Comparison of ENCODE assay signal across 1 cellular context in the genomic region with DNA sequence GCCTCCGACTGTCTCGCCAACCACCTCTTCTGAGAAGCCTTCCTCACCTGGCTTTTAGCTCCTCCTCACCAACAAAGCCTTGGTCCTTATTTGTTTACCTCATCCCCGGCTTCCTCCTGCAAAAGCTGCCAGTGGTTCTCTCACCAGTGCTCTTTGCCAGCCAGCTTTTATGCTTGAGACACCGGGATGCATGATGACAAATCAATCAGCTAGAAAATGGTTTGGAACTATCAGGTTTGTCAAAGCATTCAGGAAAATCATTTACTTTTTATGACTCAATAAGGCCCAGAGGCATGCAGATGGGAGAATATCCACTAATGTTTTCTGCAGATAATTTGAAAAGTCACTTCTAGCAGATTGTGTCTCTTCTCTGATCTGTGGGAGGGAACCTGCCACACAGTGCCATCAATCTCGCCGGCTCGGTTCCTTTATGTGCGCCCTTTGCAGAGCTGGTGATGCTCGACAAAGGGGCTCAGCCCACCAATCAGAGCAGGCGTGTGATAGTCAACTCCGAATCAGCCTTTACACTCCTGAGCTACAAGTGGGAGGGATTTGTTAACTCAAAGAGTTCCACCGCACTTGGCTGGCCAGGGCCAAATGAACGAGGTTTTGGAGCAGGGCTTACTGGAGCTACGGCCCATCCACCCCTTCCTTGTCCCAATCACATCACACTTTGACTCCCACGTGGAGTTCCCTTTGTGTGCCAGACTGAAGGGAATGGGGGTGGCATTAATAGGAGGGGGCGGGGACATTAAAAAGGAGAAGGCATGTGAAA.
TF ChIP-seq lines count a peak whose summit lies in the region.

No MANE protein-coding gene starts in this region.

TF ChIP-seq in GM23338, 12 proteins besides CTCF, POLR2A, EP300 and RAD21 (continued from another document):
- TF ChIP-seq, protein P1, sequence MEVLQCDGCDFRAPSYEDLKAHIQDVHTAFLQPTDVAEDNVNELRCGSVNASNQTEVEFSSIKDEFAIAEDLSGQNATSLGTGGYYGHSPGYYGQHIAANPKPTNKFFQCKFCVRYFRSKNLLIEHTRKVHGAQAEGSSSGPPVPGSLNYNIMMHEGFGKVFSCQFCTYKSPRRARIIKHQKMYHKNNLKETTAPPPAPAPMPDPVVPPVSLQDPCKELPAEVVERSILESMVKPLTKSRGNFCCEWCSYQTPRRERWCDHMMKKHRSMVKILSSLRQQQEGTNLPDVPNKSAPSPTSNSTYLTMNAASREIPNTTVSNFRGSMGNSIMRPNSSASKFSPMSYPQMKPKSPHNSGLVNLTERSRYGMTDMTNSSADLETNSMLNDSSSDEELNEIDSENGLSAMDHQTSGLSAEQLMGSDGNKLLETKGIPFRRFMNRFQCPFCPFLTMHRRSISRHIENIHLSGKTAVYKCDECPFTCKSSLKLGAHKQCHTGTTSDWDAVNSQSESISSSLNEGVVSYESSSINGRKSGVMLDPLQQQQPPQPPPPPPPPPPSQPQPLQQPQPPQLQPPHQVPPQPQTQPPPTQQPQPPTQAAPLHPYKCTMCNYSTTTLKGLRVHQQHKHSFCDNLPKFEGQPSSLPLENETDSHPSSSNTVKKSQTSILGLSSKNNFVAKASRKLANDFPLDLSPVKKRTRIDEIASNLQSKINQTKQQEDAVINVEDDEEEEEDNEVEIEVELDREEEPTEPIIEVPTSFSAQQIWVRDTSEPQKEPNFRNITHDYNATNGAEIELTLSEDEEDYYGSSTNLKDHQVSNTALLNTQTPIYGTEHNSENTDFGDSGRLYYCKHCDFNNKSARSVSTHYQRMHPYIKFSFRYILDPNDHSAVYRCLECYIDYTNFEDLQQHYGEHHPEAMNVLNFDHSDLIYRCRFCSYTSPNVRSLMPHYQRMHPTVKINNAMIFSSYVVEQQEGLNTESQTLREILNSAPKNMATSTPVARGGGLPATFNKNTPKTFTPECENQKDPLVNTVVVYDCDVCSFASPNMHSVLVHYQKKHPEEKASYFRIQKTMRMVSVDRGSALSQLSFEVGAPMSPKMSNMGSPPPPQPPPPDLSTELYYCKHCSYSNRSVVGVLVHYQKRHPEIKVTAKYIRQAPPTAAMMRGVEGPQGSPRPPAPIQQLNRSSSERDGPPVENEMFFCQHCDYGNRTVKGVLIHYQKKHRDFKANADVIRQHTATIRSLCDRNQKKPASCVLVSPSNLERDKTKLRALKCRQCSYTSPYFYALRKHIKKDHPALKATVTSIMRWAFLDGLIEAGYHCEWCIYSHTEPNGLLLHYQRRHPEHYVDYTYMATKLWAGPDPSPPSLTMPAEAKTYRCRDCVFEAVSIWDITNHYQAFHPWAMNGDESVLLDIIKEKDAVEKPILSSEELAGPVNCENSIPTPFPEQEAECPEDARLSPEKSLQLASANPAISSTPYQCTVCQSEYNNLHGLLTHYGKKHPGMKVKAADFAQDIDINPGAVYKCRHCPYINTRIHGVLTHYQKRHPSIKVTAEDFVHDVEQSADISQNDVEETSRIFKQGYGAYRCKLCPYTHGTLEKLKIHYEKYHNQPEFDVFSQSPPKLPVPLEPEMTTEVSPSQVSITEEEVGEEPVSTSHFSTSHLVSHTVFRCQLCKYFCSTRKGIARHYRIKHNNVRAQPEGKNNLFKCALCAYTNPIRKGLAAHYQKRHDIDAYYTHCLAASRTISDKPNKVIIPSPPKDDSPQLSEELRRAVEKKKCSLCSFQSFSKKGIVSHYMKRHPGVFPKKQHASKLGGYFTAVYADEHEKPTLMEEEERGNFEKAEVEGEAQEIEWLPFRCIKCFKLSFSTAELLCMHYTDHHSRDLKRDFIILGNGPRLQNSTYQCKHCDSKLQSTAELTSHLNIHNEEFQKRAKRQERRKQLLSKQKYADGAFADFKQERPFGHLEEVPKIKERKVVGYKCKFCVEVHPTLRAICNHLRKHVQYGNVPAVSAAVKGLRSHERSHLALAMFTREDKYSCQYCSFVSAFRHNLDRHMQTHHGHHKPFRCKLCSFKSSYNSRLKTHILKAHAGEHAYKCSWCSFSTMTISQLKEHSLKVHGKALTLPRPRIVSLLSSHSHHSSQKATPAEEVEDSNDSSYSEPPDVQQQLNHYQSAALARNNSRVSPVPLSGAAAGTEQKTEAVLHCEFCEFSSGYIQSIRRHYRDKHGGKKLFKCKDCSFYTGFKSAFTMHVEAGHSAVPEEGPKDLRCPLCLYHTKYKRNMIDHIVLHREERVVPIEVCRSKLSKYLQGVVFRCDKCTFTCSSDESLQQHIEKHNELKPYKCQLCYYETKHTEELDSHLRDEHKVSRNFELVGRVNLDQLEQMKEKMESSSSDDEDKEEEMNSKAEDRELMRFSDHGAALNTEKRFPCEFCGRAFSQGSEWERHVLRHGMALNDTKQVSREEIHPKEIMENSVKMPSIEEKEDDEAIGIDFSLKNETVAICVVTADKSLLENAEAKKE (CRISPR knock-in tag; IDR thresholded peaks at IDR 0.05) = no peak
- TF ChIP-seq POLR2AphosphoS5 (IDR thresholded peaks at IDR 0.05; ENCODE audit: low read depth) (no peak), STAT1 (IDR thresholded peaks at IDR 0.05; ENCODE audit: unreplicated experiment) (no peak), ZNF331 (CRISPR knock-in tag; IDR thresholded peaks at IDR 0.05; ENCODE audit: low read depth) (no peak), NANOG (IDR thresholded peaks at IDR 0.05; ENCODE audit: borderline replicate concordance) (no peak), CREB1 (CRISPR knock-in tag; IDR thresholded peaks at IDR 0.05; ENCODE audit: low read depth) (no peak), JUNB (IDR thresholded peaks at IDR 0.05; ENCODE audit: unreplicated experiment) (no peak)
- TF ChIP-seq, protein P2, sequence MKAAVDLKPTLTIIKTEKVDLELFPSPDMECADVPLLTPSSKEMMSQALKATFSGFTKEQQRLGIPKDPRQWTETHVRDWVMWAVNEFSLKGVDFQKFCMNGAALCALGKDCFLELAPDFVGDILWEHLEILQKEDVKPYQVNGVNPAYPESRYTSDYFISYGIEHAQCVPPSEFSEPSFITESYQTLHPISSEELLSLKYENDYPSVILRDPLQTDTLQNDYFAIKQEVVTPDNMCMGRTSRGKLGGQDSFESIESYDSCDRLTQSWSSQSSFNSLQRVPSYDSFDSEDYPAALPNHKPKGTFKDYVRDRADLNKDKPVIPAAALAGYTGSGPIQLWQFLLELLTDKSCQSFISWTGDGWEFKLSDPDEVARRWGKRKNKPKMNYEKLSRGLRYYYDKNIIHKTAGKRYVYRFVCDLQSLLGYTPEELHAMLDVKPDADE (IDR thresholded peaks at IDR 0.05) = no peak
- TF ChIP-seq, protein P3, sequence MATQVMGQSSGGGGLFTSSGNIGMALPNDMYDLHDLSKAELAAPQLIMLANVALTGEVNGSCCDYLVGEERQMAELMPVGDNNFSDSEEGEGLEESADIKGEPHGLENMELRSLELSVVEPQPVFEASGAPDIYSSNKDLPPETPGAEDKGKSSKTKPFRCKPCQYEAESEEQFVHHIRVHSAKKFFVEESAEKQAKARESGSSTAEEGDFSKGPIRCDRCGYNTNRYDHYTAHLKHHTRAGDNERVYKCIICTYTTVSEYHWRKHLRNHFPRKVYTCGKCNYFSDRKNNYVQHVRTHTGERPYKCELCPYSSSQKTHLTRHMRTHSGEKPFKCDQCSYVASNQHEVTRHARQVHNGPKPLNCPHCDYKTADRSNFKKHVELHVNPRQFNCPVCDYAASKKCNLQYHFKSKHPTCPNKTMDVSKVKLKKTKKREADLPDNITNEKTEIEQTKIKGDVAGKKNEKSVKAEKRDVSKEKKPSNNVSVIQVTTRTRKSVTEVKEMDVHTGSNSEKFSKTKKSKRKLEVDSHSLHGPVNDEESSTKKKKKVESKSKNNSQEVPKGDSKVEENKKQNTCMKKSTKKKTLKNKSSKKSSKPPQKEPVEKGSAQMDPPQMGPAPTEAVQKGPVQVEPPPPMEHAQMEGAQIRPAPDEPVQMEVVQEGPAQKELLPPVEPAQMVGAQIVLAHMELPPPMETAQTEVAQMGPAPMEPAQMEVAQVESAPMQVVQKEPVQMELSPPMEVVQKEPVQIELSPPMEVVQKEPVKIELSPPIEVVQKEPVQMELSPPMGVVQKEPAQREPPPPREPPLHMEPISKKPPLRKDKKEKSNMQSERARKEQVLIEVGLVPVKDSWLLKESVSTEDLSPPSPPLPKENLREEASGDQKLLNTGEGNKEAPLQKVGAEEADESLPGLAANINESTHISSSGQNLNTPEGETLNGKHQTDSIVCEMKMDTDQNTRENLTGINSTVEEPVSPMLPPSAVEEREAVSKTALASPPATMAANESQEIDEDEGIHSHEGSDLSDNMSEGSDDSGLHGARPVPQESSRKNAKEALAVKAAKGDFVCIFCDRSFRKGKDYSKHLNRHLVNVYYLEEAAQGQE (IDR thresholded peaks at IDR 0.05; ENCODE audit: unreplicated experiment) = no peak
